33 cellular contexts compared by ENCODE assay signal in genomic region chr21:30238168-30238567, GRCh38. TPM values are rescaled to one million over a fixed set of nuclear protein-coding genes. Genes with fewer than 3 reads are reported as not detected.
"Had no signal": no experiment of that assay in that cellular context is flagged by ENCODE, and none has a peak within 500 bp of the region (broad histone marks: within the 10 kb centered on the region; RNA-seq: fewer than 3 reads in every experiment).

No MANE protein-coding gene starts in this region.

- H3K9me3 ChIP-seq: MG63, Peyer's patch, SJSA1, SK-N-SH had no signal

- H3K27ac ChIP-seq: Peyer's patch, SJSA1 had no signal

- H3K4me2 ChIP-seq: SK-N-SH had no signal

- H3K27me3 ChIP-seq: MG63, Peyer's patch, SJSA1 had no signal

- H3K36me3 ChIP-seq: MG63, Peyer's patch, SJSA1 had no signal

- H3K9ac ChIP-seq: SK-N-SH had no signal

- H3K4me1 ChIP-seq: SJSA1 had no signal

- H3K4me3 ChIP-seq: MG63, Peyer's patch, SJSA1 had no signal

- DNase-seq: Kasumi-1, MG63, NCI-H1048, NCI-H1092 treated with DMSO at 0.1 percent for 48 hours, NCI-H1105 treated with DMSO at 0.1 percent for 48 hours, NCI-H1417, NCI-H1436, NCI-H146, NCI-H1694, NCI-H187, NCI-H1930, NCI-H2029 treated with DMSO at 0.1 percent for 48 hours, NCI-H2081 treated with DMSO at 0.1 percent for 48 hours, NCI-H2107, NCI-H2171, NCI-H226, NCI-H446 treated with DMSO at 0.1 percent for 48 hours, NCI-H510A, NCI-H524, NCI-H526, NCI-H69, NCI-H748 treated with DMSO at 0.1 percent for 48 hours, NCI-H82, OCI-M1, PC-3, Peyer's patch, Right ventricle myocardium superior, RPMI8226, SHP77 treated with DMSO at 0.1 percent for 48 hours, SK-N-SH, SW 1271 had no signal

- ATAC-seq: PC-3 had no signal

RNA-seq across cellular contexts. Expression of gene CLDN8, which starts 22.3 kb away (rescaled TPM):
- total RNA-seq: M059J, Right ventricle myocardium superior, SJSA1 had no signal
- polyA plus RNA-seq: SK-N-SH had no signal

RNA-seq across cellular contexts. Expression of gene KRTAP24-1, which starts 44.6 kb away (rescaled TPM):
- total RNA-seq: M059J, PC-3, Peyer's patch, Right ventricle myocardium superior, SJSA1 had no signal
- polyA plus RNA-seq: SK-N-SH had no signal

RNA-seq across cellular contexts. Expression of gene KRTAP25-1, which starts 51.1 kb away (rescaled TPM):
- total RNA-seq: M059J, PC-3, Peyer's patch, Right ventricle myocardium superior, SJSA1 had no signal
- polyA plus RNA-seq: SK-N-SH had no signal
